ENCODE assay signal across 8 cellular contexts in genomic region chr7:99365318-99366141, GRCh38. TPM values are rescaled to one million over a fixed set of nuclear protein-coding genes. Genes with fewer than 3 reads are reported as not detected.
A peak's percentile ranks its signal among the peaks of the same experiment; 100 is the strongest.
DNase-seq lines count a peak whose midpoint lies in the region; ATAC-seq and TF ChIP-seq lines count a peak whose summit lies in the region.

No MANE protein-coding gene starts in this region.

- no peak overlapping the region for H3K9ac ChIP-seq in mammary epithelial cell (ENCODE audit: insufficient read depth, low read length)

- peaks cover 3% of the 10 kb centered on the region for H3K79me2 ChIP-seq in mammary epithelial cell (ENCODE audit: insufficient read depth, low read length)

- no peaks in the 10 kb centered on the region for H3K9me3 Mint-ChIP-seq in memory B cell
- H3K9me3 Mint-ChIP-seq in type B pancreatic cell, result no peaks in the 10 kb centered on the region

- peaks cover 22% of the 10 kb centered on the region for H3K36me3 ChIP-seq in mammary epithelial cell (ENCODE audit: insufficient read depth, low read length)

- no peak overlapping the region for H3K4me2 ChIP-seq in mammary epithelial cell (ENCODE audit: insufficient read depth, low read depth, low read length)

- DNase-seq in activated CD4-positive, CD25-positive, alpha-beta regulatory T cell (lab: John Stamatoyannopoulos, UW), result peak; percentile 21 to 52 (median 33)
- DNase-seq in activated CD4-positive, CD25-positive, alpha-beta regulatory T cell treated with anti-CD3 and anti-CD28 coated beads, Interleukin-2, amount 50 U/mL, for 72 hours, result no peak
- DNase-seq in mammary epithelial cell (peak; percentile 41), memory B cell (ENCODE audit: low spot score in 2 of 2) (peak; percentile 50 to 66), type B pancreatic cell (ENCODE audit: extremely low spot score, unreplicated experiment) (no peak), H4 (ENCODE audit: low spot score) (no peak), NCI-H774 (lab: John Stamatoyannopoulos, UW) (no peak)

- H3K27me3 Mint-ChIP-seq in memory B cell, result no peaks in the 10 kb centered on the region
- H3K27me3 Mint-ChIP-seq in type B pancreatic cell, result no peaks in the 10 kb centered on the region

- no peak overlapping the region for H3K4me3 Mint-ChIP-seq in memory B cell
- H3K4me3 Mint-ChIP-seq in type B pancreatic cell, result peak overlapping the region; percentile 74

- no peak overlapping the region for H3K27ac ChIP-seq in VCaP
- H3K27ac ChIP-seq in mammary epithelial cell (ENCODE audit: insufficient read depth, low read depth, low read length), result no peak overlapping the region

- H3K4me3 ChIP-seq in mammary epithelial cell (replicated peaks in 1 of 3; ENCODE audit: insufficient read depth in 1 of 3, low read depth in 2 of 3, low read length in 3 of 3), result no peak overlapping the region

- H3K36me3 Mint-ChIP-seq in memory B cell (peaks cover 6% of the 10 kb centered on the region), type B pancreatic cell (peaks cover 29% of the 10 kb centered on the region)

- ATAC-seq in memory B cell (ENCODE audit: low read depth), result peak; percentile 98

- no peak overlapping the region for H2AFZ ChIP-seq in mammary epithelial cell (ENCODE audit: low read depth, low read length)

- dilution Hi-C loops in mammary epithelial cell (cut with HindIII; ENCODE audit: low sequenced_read_pairs), result no loop called here

- CTCF ChIA-PET in mammary epithelial cell (lab: Charles Lee; ENCODE audit: low non-redundant PET), result interaction anchor here (0.6 kb wide), 1 partner anchor 938 kb away, joined by 3 read pairs; no protein-coding TSS in a partner anchor

- no TSS peak for BruUV-seq in mammary epithelial cell (replicated peaks; lab: Mats Ljungman, UMichigan)

- peak; percentile 90 for TF ChIP-seq CTCF in VCaP (conservative IDR thresholded peaks at IDR 0.05)
- TF ChIP-seq CTCF in mammary epithelial cell (conservative IDR thresholded peaks at IDR 0.05 in 1 of 2, IDR thresholded peaks at IDR 0.05 in 1 of 2; ENCODE audit: extremely low read depth in 1 of 2, insufficient read depth in 1 of 2, low read depth in 1 of 2, low read length in 2 of 2), result peak; percentile 54 to 81
- peak; percentile 65 for TF ChIP-seq CTCF in type B pancreatic cell (conservative IDR thresholded peaks at IDR 0.05)

- 77% methylated on average over 16 of the region's 17 CpGs for WGBS in mammary epithelial cell (ENCODE audit: low coverage, missing lambda C conversion rate)

- no peaks in the 10 kb centered on the region for H3K4me1 ChIP-seq in mammary epithelial cell (ENCODE audit: insufficient read depth, low read length)

- H3K9me3 ChIP-seq in mammary epithelial cell (replicated peaks; ENCODE audit: insufficient read depth, low read length), result no peaks in the 10 kb centered on the region

- no peaks in the 10 kb centered on the region for H4K20me1 ChIP-seq in mammary epithelial cell (ENCODE audit: insufficient read depth, low read length)

- in situ Hi-C loops in mammary epithelial cell (cut with MboI; ENCODE audit: low sequenced_read_pairs in 2 of 2), result no loop called here

- H3K27ac Mint-ChIP-seq in memory B cell, result no peak overlapping the region
- peak overlapping the region; percentile 99 for H3K27ac Mint-ChIP-seq in type B pancreatic cell

- no peaks in the 10 kb centered on the region for H3K27me3 ChIP-seq in mammary epithelial cell (ENCODE audit: insufficient read depth, low read length)

- H3K4me1 Mint-ChIP-seq in memory B cell (no peaks in the 10 kb centered on the region), type B pancreatic cell (ENCODE audit: unreplicated experiment) (peaks cover 8% of the 10 kb centered on the region)

- intact Hi-C loops in mammary epithelial cell (cut with micrococcal nuclease), result loop anchor here (1.0 to 5.0 kb wide), 3 partner anchors 22 to 1003 kb away; no protein-coding TSS in a partner anchor

RNA-seq across cellular contexts. Expression of gene ARPC1B, which starts 9.0 kb away (rescaled TPM):
- total RNA-seq in mammary epithelial cell, result 100 to 1,000 TPM; 196 to 228 TPM
- polyA plus RNA-seq in mammary epithelial cell, result 547 TPM
- polyA minus RNA-seq in mammary epithelial cell, result 215 TPM
- total RNA-seq in type B pancreatic cell (ENCODE audit: low replicate concordance), result 55.0 and 125 TPM in 2 replicates
- total RNA-seq in H4 (2014; rRNA removed; shearing (Covaris generic)), result 495 and 596 TPM in 2 replicates

RNA-seq across cellular contexts. Expression of gene ARPC1A, which starts 39.8 kb away (rescaled TPM):
- total RNA-seq in mammary epithelial cell (100 to 1,000 TPM; 177 to 218 TPM), type B pancreatic cell (ENCODE audit: low replicate concordance) (164 and 209 TPM in 2 replicates)
- polyA plus RNA-seq in mammary epithelial cell, result 249 TPM
- 373 TPM for polyA minus RNA-seq in mammary epithelial cell
- total RNA-seq in H4 (2014; rRNA removed; shearing (Covaris generic)), result 207 and 218 TPM in 2 replicates

RNA-seq across cellular contexts. Expression of gene PDAP1, which starts 42.9 kb away (rescaled TPM):
- total RNA-seq in mammary epithelial cell (100 to 1,000 TPM in 1 of 2 donors, 10 to 100 TPM in 1; 23.0 to 182 TPM), type B pancreatic cell (ENCODE audit: low replicate concordance) (112 and 115 TPM in 2 replicates)
- 60.9 TPM for polyA plus RNA-seq in mammary epithelial cell
- 30.6 TPM for polyA minus RNA-seq in mammary epithelial cell
- total RNA-seq in H4 (2014; rRNA removed; shearing (Covaris generic)), result 147 and 170 TPM in 2 replicates

RNA-seq across cellular contexts. Expression of gene BUD31, which starts 43.2 kb away (rescaled TPM):
- total RNA-seq in mammary epithelial cell, result 100 to 1,000 TPM in 1 of 2 donors, 10 to 100 TPM in 1; 52.3 to 140 TPM
- 59.9 TPM for polyA plus RNA-seq in mammary epithelial cell
- polyA minus RNA-seq in mammary epithelial cell, result 26.9 TPM
- 102 and 166 TPM in 2 replicates for total RNA-seq in type B pancreatic cell (ENCODE audit: low replicate concordance)
- total RNA-seq in H4 (2014; rRNA removed; shearing (Covaris generic)), result 169 and 186 TPM in 2 replicates

Comparison
In these comparisons a context has a peak if more than half of its experiments do, and no peak if none do; other contexts are left out.
1. DNase-seq: peak in activated CD4-positive, CD25-positive, alpha-beta regulatory T cell (4 of 4), mammary epithelial cell (single experiment) and memory B cell (2 of 2); none in activated CD4-positive, CD25-positive, alpha-beta regulatory T cell treated with anti-CD3 and anti-CD28 coated beads, Interleukin-2, amount 50 U/mL, for 72 hours (single experiment), type B pancreatic cell (single experiment), H4 (single experiment) and NCI-H774 (single experiment).
2. Peak in every context shown above with its lines, with median percentiles within 50 percentile points of each other: CTCF ChIP-seq.